In the genomic region with DNA sequence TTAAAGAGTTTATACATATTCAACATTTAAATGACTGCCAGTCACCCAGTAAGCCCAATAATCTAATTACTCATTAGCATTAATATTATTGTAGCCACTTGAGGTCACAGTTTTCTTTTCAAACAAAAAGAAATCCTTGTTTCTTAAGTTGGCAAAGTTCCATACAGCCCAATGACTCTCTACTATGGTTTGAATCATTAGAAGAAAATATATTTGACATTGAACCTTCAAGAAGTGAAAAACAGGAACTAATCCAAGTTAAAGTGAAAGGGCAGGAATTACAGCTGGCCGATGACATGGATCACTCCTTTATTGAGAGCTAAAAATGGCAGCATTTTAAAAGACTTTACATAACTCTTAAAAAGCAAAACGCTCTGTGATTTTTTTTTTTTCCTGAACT, we compare ENCODE assay signal across 27 cellular contexts.
A peak's percentile ranks its signal among the peaks of the same experiment; 100 is the strongest.
DNase-seq lines count a peak whose midpoint lies in the region; ATAC-seq, FAIRE-seq and TF ChIP-seq lines count a peak whose summit lies in the region.
"Had no signal": no experiment of that assay in that cellular context is flagged by ENCODE, and none has a peak within 500 bp of the region (broad histone marks: within the 10 kb centered on the region; RNA-seq: fewer than 3 reads in every experiment).

No MANE protein-coding gene starts in this region.

- H3K4me3 Mint-ChIP-seq in MCF 10A (ENCODE audit: unreplicated experiment), result no peak overlapping the region
- no peak overlapping the region for H3K4me3 Mint-ChIP-seq in T-cell
- H3K4me3 Mint-ChIP-seq: activated CD8-positive, alpha-beta T cell treated with anti-CD3 and anti-CD28 coated beads for 36 hours; activated naive CD8-positive, alpha-beta T cell; B cell had no signal

- CTCF ChIA-PET in mammary epithelial cell (lab: Charles Lee; ENCODE audit: low non-redundant PET), result no interaction called here
- CTCF ChIA-PET in MCF 10A (lab: Yijun Ruan, JAX), result interaction anchor here (0.6 to 3.4 kb wide), 9 partner anchors 11 to 336 kb away, joined by 3 to 17 read pairs (median 3); no protein-coding TSS in a partner anchor
- CTCF ChIA-PET in T-cell (lab: Charles Lee), result no interaction called here

- BruUV-seq in mammary epithelial cell (replicated peaks; lab: Mats Ljungman, UMichigan), result no TSS peak
- BruUV-seq in MCF 10A (replicated peaks; lab: Mats Ljungman, UMichigan), result no TSS peak

- H3K79me2 ChIP-seq in mammary epithelial cell (ENCODE audit: insufficient read depth, low read length), result no peaks in the 10 kb centered on the region

- ATAC-seq in T-cell (replicated peaks in 1 of 4), result no peak
- ATAC-seq: activated CD8-positive, alpha-beta T cell treated with anti-CD3 and anti-CD28 coated beads for 36 hours; gastroesophageal sphincter had no signal

- no peaks in the 10 kb centered on the region for H4K20me1 ChIP-seq in mammary epithelial cell (ENCODE audit: insufficient read depth, low read length)

- H3K36me3 Mint-ChIP-seq in MCF 10A (ENCODE audit: insufficient read depth, unreplicated experiment) (no peaks in the 10 kb centered on the region), T-cell (peaks cover 3% of the 10 kb centered on the region)

- H3K9me3 Mint-ChIP-seq in MCF 10A (ENCODE audit: unreplicated experiment), result peaks cover 7% of the 10 kb centered on the region
- H3K9me3 Mint-ChIP-seq in T-cell, result peaks cover 10 to 19% (median 14%) of the 10 kb centered on the region in 3 donors

- H3K9ac ChIP-seq in mammary epithelial cell (ENCODE audit: insufficient read depth, low read length), result no peak overlapping the region

- dilution Hi-C loops in mammary epithelial cell (cut with HindIII; ENCODE audit: low sequenced_read_pairs), result no loop called here

- H3K4me1 ChIP-seq in mammary epithelial cell (ENCODE audit: insufficient read depth, low read length), result peaks cover 10% of the 10 kb centered on the region
- H3K4me1 ChIP-seq: HAP-1, SJCRH30, uterus had no signal

- H3K4me1 Mint-ChIP-seq in MCF 10A (ENCODE audit: insufficient read depth, unreplicated experiment) (peaks cover 7% of the 10 kb centered on the region), T-cell (no peaks in the 10 kb centered on the region)
- H3K4me1 Mint-ChIP-seq: B cell had no signal

- no peaks in the 10 kb centered on the region for H3K36me3 ChIP-seq in mammary epithelial cell (ENCODE audit: insufficient read depth, low read length)
- H3K36me3 ChIP-seq: gastroesophageal sphincter, HAP-1, neutrophil, SJCRH30, thoracic aorta, uterus had no signal

- POLR2A ChIA-PET in MCF 10A (lab: Yijun Ruan, JAX) (interaction anchor here (0.7 to 1.8 kb wide), 3 partner anchors 14 to 28 kb away, joined by 3 to 9 read pairs (median 7); no protein-coding TSS in a partner anchor), T-cell (lab: Charles Lee) (interaction anchor here in 1 of 2 donors (0.6 kb wide), 1 partner anchor 24 kb away, joined by 3 read pairs; no protein-coding TSS in a partner anchor)

- no peak overlapping the region for H3K4me3 ChIP-seq in mammary epithelial cell (replicated peaks in 1 of 3; ENCODE audit: insufficient read depth in 1 of 3, low read depth in 2 of 3, low read length in 3 of 3)
- H3K4me3 ChIP-seq: gastroesophageal sphincter, HAP-1, SJCRH30, thoracic aorta, uterus had no signal

- 39% methylated on average over 2 of the region's 2 CpGs for WGBS in mammary epithelial cell (ENCODE audit: low coverage, missing lambda C conversion rate)

- no peak overlapping the region for H2AFZ ChIP-seq in mammary epithelial cell (ENCODE audit: low read depth, low read length)

- peak; percentile 33 for FAIRE-seq in islet of Langerhans (lab: Jason Lieb, UNC)
- FAIRE-seq: A204.1, TTC549 had no signal

- DNase-seq in mammary epithelial cell, result peak; percentile 16
- DNase-seq in MCF 10A (ENCODE audit: unreplicated experiment), result no peak
- peak; percentile 10 for DNase-seq in amniotic epithelial cell (ENCODE audit: low read depth)
- peak; percentile 20 for DNase-seq in stromal cell of bone marrow (ENCODE audit: low read depth)
- DNase-seq in C1 segment of cervical spinal cord (lab: John Stamatoyannopoulos, UW), result no peak
- DNase-seq in hepatic stellate cell (ENCODE audit: low spot score), result no peak
- no peak for DNase-seq in T-cell
- DNase-seq: activated CD4-positive, alpha-beta T cell treated with anti-CD3 and anti-CD28 coated beads for 1 hour; activated CD8-positive, alpha-beta T cell treated with anti-CD3 and anti-CD28 coated beads for 36 hours; cerebellar nuclear complex; COR-L47; NCI-H1417 treated with DMSO at 0.1 percent for 48 hours; NK-92 treated with Interleukin-12 subunit alpha and Interleukin-12 subunit beta, amount 100 ng/mL, for 24 hours; SJCRH30; stimulated activated CD4-positive, alpha-beta T cell treated with anti-CD3 and anti-CD28 coated beads, Interleukin-4, amount 100 ng/mL, for 1 hour; stimulated activated naive CD4-positive, alpha-beta T cell; T-helper 1 cell; uterus had no signal

- H3K27ac Mint-ChIP-seq in MCF 10A (ENCODE audit: low read depth, unreplicated experiment), result no peak overlapping the region
- H3K27ac Mint-ChIP-seq in T-cell, result no peak overlapping the region
- H3K27ac Mint-ChIP-seq: activated CD8-positive, alpha-beta T cell treated with anti-CD3 and anti-CD28 coated beads for 36 hours; activated naive CD8-positive, alpha-beta T cell; B cell had no signal

- H3K27me3 Mint-ChIP-seq in MCF 10A (ENCODE audit: insufficient read depth, unreplicated experiment) (no peaks in the 10 kb centered on the region), T-cell (peaks cover 0 to 1% of the 10 kb centered on the region in 2 donors)
- H3K27me3 Mint-ChIP-seq: activated CD8-positive, alpha-beta T cell treated with anti-CD3 and anti-CD28 coated beads for 36 hours; activated naive CD8-positive, alpha-beta T cell had no signal

- intact Hi-C loops in mammary epithelial cell (cut with micrococcal nuclease) (no loop called here), MCF 10A (cut with micrococcal nuclease) (no loop called here)

- no peaks in the 10 kb centered on the region for H3K27me3 ChIP-seq in mammary epithelial cell (ENCODE audit: insufficient read depth, low read length)
- H3K27me3 ChIP-seq: gastroesophageal sphincter, neutrophil, SJCRH30, uterus had no signal

- TF ChIP-seq CTCF in mammary epithelial cell (conservative IDR thresholded peaks at IDR 0.05 in 1 of 2, IDR thresholded peaks at IDR 0.05 in 1 of 2; ENCODE audit: extremely low read depth in 1 of 2, insufficient read depth in 1 of 2, low read depth in 1 of 2, low read length in 2 of 2) (no peak), MCF 10A (IDR thresholded peaks at IDR 0.05; ENCODE audit: unreplicated experiment) (no peak)

- H3K27ac ChIP-seq in mammary epithelial cell (ENCODE audit: insufficient read depth, low read depth, low read length), result no peak overlapping the region
- H3K27ac ChIP-seq: gastroesophageal sphincter, neutrophil, SJCRH30, thoracic aorta, uterus had no signal

- no peaks in the 10 kb centered on the region for H3K9me3 ChIP-seq in mammary epithelial cell (replicated peaks; ENCODE audit: insufficient read depth, low read length)
- H3K9me3 ChIP-seq: HAP-1, neutrophil, thoracic aorta, uterus had no signal

- in situ Hi-C loops in mammary epithelial cell (cut with MboI; ENCODE audit: low sequenced_read_pairs in 2 of 2), result no loop called here

- no peak overlapping the region for H3K4me2 ChIP-seq in mammary epithelial cell (ENCODE audit: insufficient read depth, low read depth, low read length)

Comparison
In these comparisons a context has a peak if more than half of its experiments do, and no peak if none do; other contexts are left out.
1. DNase-seq: peak in mammary epithelial cell (single experiment), amniotic epithelial cell (single experiment) and stromal cell of bone marrow (single experiment); none in MCF 10A (single experiment), C1 segment of cervical spinal cord (0 of 14), hepatic stellate cell (single experiment) and T-cell (0 of 34).